ENCODE assay signal across 10 cellular contexts in the genomic region with DNA sequence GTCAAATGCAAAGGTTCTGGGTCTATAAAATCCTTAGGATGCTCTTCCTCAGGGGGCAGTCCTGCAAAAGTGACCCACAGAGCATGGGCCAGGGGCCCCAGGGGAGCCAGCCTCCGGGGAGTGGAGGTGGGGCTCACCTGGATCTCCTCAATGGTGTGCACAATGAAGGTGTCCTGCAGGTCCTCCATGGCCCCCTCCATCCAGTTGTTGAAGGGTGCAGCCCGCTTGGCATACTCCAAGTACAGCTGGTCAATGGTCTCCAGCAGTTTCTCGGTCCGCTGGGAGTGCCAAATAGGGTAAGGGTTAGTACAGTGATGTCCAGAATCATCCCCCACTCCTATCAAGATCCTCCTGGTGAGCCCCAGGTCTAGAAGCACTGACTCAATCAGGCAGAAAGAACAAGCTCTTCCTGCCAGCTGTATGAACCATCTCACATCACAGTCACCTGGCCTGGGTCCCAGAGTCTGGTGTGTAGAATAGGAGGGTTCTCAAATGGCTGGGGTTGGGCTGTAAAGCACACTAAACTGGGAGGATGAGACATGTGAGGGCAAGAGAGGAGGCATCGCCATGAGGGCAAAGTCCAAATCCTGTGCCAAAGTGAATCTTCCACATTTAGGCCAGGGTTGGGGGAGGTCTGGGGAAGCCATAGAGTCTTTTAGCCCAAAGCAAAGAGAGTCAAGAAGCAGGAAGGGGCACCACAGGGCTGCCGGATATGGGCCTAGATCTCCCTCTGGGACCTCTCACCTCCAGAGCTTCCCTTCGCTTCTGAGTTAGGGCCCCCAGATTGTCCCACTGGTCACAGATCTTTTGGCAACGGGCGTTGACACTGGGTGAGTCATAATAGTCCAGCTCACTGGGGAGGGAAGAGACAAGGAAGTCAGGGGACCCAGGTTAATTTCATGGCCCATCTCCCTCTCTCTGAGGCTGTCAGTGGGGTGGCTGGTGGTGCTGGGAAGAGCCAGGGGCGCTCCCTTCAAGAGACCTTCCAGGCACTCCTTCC.
DNase-seq lines count a peak whose midpoint lies in the region; TF ChIP-seq lines count a peak whose summit lies in the region.
"Had no signal": no experiment of that assay in that cellular context is flagged by ENCODE, and none has a peak within 500 bp of the region (broad histone marks: within the 10 kb centered on the region; RNA-seq: fewer than 3 reads in every experiment).

No MANE protein-coding gene starts in this region.

- H3K27me3 ChIP-seq in endodermal cell (ENCODE audit: control insufficient read depth, insufficient read depth, low read length, poor library complexity, severe bottlenecking) (no peaks in the 10 kb centered on the region), neutrophil (no peaks in the 10 kb centered on the region), vagina (no peaks in the 10 kb centered on the region)

- H3K36me3 ChIP-seq in endodermal cell (ENCODE audit: control insufficient read depth, insufficient read depth, low read length), result peaks cover 97% of the 10 kb centered on the region
- peaks cover 97% of the 10 kb centered on the region for H3K36me3 ChIP-seq in neutrophil
- H3K36me3 ChIP-seq in vagina, result peaks cover 6 to 59% of the 10 kb centered on the region in 2 donors

- peaks cover 3% of the 10 kb centered on the region for H3K9me3 ChIP-seq in endodermal cell (ENCODE audit: control insufficient read depth, low read length)
- H3K9me3 ChIP-seq in neutrophil, result no peaks in the 10 kb centered on the region
- no peaks in the 10 kb centered on the region for H3K9me3 ChIP-seq in vagina

- H3K36me3 Mint-ChIP-seq in Calu3 (ENCODE audit: insufficient read depth, unreplicated experiment) (peaks cover 87% of the 10 kb centered on the region), endodermal cell (ENCODE audit: low read depth) (peaks cover 84% of the 10 kb centered on the region)

- no peak overlapping the region for H3K9ac ChIP-seq in endodermal cell (ENCODE audit: extremely low read depth, low read length, poor library complexity, severe bottlenecking)

- TF ChIP-seq POLR2A in vagina (IDR thresholded peaks at IDR 0.05), result no peak

- BruUV-seq in Calu3 (replicated peaks; lab: Mats Ljungman, UMichigan), result no TSS peak

- H3K27ac Mint-ChIP-seq in Calu3 (ENCODE audit: unreplicated experiment), result peak overlapping the region; percentile 51
- H3K27ac Mint-ChIP-seq in endodermal cell, result peak overlapping the region; percentile 72

- no peak overlapping the region for H3K4me3 ChIP-seq in endodermal cell (ENCODE audit: low read length)
- H3K4me3 ChIP-seq in neutrophil (ENCODE audit: low read depth in 1 of 2, low read length in 1 of 2), result no peak overlapping the region
- H3K4me3 ChIP-seq in vagina, result no peak overlapping the region
- H3K4me3 ChIP-seq: GM12878 had no signal

- H3K4me1 ChIP-seq in endodermal cell (ENCODE audit: control insufficient read depth, insufficient read depth, low read length), result no peaks in the 10 kb centered on the region
- no peaks in the 10 kb centered on the region for H3K4me1 ChIP-seq in neutrophil (ENCODE audit: control insufficient read depth in 1 of 2, insufficient read depth in 1 of 2, low read depth in 1 of 2, low read length in 1 of 2)
- H3K4me1 ChIP-seq in vagina, result no peaks in the 10 kb centered on the region

- H3K4me3 Mint-ChIP-seq in Calu3 (ENCODE audit: low read depth, unreplicated experiment), result no peak overlapping the region
- H3K4me3 Mint-ChIP-seq in endodermal cell, result no peak overlapping the region

- H3K9me3 Mint-ChIP-seq in Calu3 (ENCODE audit: low read depth, unreplicated experiment), result no peaks in the 10 kb centered on the region
- H3K9me3 Mint-ChIP-seq in endodermal cell, result peaks cover 3% of the 10 kb centered on the region

- no peak for DNase-seq in Calu3
- DNase-seq in NCI-H2107 (lab: John Stamatoyannopoulos, UW), result peak; percentile 13
- DNase-seq in endodermal cell, result no peak
- no peak for DNase-seq in vagina (ENCODE audit: extremely low spot score in 2 of 2)
- DNase-seq in effector CD4-positive, alpha-beta T cell, result no peak
- no peak for DNase-seq in HuH-7 (ENCODE audit: low spot score)
- DNase-seq in NCI-H510A (lab: John Stamatoyannopoulos, UW), result no peak
- DNase-seq: activated gamma-delta T cell treated with Interleukin-2 at 50 U/mL for 16 hours had no signal

- H3K4me1 Mint-ChIP-seq in Calu3 (ENCODE audit: low read depth, unreplicated experiment) (no peaks in the 10 kb centered on the region), endodermal cell (no peaks in the 10 kb centered on the region)

- 93 to 100% methylated on average over 5 to 10 of the region's 10 CpGs for WGBS in endodermal cell (ENCODE audit: insufficient coverage in 1 of 2, insufficient read length in 1 of 2), 2 experiments

- H3K27me3 Mint-ChIP-seq in Calu3 (ENCODE audit: unreplicated experiment) (no peaks in the 10 kb centered on the region), endodermal cell (ENCODE audit: insufficient read depth) (no peaks in the 10 kb centered on the region)

- H3K27ac ChIP-seq in endodermal cell (ENCODE audit: low read depth, low read length), result no peak overlapping the region
- H3K27ac ChIP-seq in neutrophil, result peak overlapping the region; percentile 27
- no peak overlapping the region for H3K27ac ChIP-seq in vagina

- intact Hi-C loops in Calu3 (cut with micrococcal nuclease; ENCODE audit: unreplicated experiment), result no loop called here
- intact Hi-C loops in vagina (cut with DNase I), result no loop called here

- no peak for TF ChIP-seq CTCF in Calu3 (IDR thresholded peaks at IDR 0.05; ENCODE audit: unreplicated experiment)
- no peak for TF ChIP-seq CTCF in endodermal cell (conservative IDR thresholded peaks at IDR 0.05)
- TF ChIP-seq CTCF in neutrophil (IDR thresholded peaks at IDR 0.05), result no peak
- no peak for TF ChIP-seq CTCF in vagina (IDR thresholded peaks at IDR 0.05)

- CTCF ChIA-PET in Calu3 (lab: Charles Lee), result no interaction called here
